ENCODE assay signal across 8 cellular contexts in the genomic region with DNA sequence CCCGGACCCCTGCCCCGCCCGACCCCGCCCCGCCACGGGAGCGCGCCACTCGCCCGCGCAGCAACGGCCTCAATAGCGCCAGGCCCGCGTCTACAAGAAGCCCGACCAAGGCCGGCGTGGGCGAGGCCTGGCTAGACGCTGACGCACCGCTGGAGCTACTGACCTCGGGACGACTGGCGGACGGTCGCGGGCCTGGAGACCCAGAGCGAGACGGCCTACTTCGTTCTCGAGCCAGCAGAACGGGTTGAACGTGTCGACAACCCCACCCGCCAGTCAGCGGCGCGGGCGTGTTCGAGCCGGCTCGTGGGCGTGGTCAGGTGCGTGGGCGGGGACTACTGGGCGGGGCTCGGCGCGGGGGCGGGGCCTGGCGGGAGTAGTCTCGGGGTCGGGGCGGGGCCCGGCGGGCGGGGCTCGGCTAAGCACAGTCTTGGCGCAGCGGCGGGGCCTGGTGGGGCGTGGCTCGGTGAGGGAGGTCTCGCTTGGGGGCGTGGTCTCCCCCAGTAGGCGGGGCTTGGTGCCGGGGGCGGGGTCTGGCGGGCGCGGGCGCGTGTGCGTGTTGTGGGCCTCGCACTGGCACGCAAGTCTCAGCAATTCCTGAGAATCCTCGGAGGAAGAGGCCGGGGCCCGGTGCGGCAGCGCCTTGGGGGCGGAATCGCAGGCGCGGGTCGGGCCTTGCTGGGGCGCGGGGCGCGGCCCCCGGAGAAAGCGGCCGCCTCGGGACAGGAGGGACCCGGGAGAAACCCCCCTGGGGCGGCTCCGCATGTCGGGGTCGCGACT. TPM values are rescaled to one million over a fixed set of nuclear protein-coding genes. Genes with fewer than 3 reads are reported as not detected.
DNase-seq lines count a peak whose midpoint lies in the region; ATAC-seq, FAIRE-seq and TF ChIP-seq lines count a peak whose summit lies in the region.

A gene (minus strand): TSS at position 293 of the 777 bp plus-strand sequence. CDS start 5,080 bp downstream, outside the sequence.

- no peaks in the 10 kb centered on the region for H3K27me3 ChIP-seq in WERI-Rb-1 (ENCODE audit: insufficient read depth, low read depth, severe bottlenecking)
- no peaks in the 10 kb centered on the region for H3K27me3 ChIP-seq in breast epithelium
- H3K27me3 ChIP-seq in small intestine (ENCODE audit: control insufficient read depth in 2 of 2, insufficient read depth in 2 of 2, low read length in 2 of 2), result no peaks in the 10 kb centered on the region

- TF ChIP-seq RAD21 in A549 (conservative IDR thresholded peaks at IDR 0.05 in 1 of 2, IDR thresholded peaks at IDR 0.05 in 1 of 2), result no peak

- H3K4me2 ChIP-seq in A549, result peak within 1 kb of the TSS; percentile 91

- intact Hi-C loops in breast epithelium (cut with DNase I; ENCODE audit: low total_unique reads), result no loop called here

- CTCF ChIA-PET in A549 (lab: Yijun Ruan, JAX), result interaction anchor here (0.8 to 7.4 kb wide), 3 partner anchors 10 to 102 kb away, joined by 3 to 55 read pairs (median 4); no protein-coding TSS in a partner anchor

- TF ChIP-seq POLR2A in A549 (IDR thresholded peaks at IDR 0.05; ENCODE audit: low read length), result peak; percentile 65
- TF ChIP-seq POLR2A in breast epithelium (IDR thresholded peaks at IDR 0.05), result no peak

- H3K4me3 ChIP-seq in A549 (peak within 1 kb of the TSS; percentile 83), WERI-Rb-1 (ENCODE audit: low read depth, low read length) (peak within 1 kb of the TSS; percentile 63), breast epithelium (peak within 1 kb of the TSS; percentile 83 to 88 (median 85)), small intestine (ENCODE audit: low read depth in 1 of 2, low read length in 2 of 2) (peak within 1 kb of the TSS; percentile 65)

- peak; percentile 68 to 78 for ATAC-seq in A549
- peak; percentile 43 for ATAC-seq in GM18868 (IDR thresholded peaks at IDR 0.05; ENCODE audit: unreplicated experiment)
- ATAC-seq in HG03108 (IDR thresholded peaks at IDR 0.05; ENCODE audit: unreplicated experiment), result peak; percentile 47

- H3K27ac ChIP-seq in A549 (peak within 1 kb of the TSS; percentile 97), WERI-Rb-1 (peak within 1 kb of the TSS; percentile 98), breast epithelium (peak within 1 kb of the TSS; percentile 99), small intestine (ENCODE audit: low read depth in 1 of 2, low read length in 1 of 2) (peak within 1 kb of the TSS; percentile 99 to 100)

- DNase-seq in A549 (ENCODE audit: low read depth in 1 of 2, low spot score in 1 of 2) (peak; percentile 80 to 97), NCI-H2196 (lab: John Stamatoyannopoulos, UW; ENCODE audit: unreplicated experiment) (peak; percentile 95), WERI-Rb-1 (peak; percentile 97), breast epithelium (ENCODE audit: low spot score in 2 of 2) (peak; percentile 97 to 99), iPS-NIHi11 (ENCODE audit: low spot score) (peak; percentile 100), small intestine (peak; percentile 95)

- FAIRE-seq in A549 (lab: Jason Lieb, UNC) (no peak), small intestine (lab: Jason Lieb, UNC) (no peak)

- POLR2A ChIA-PET in A549 (lab: Yijun Ruan, JAX), result interaction anchor here (0.6 to 1.9 kb wide), 12 partner anchors 9 to 300 kb away, joined by 3 to 18 read pairs (median 4); a partner anchor contains a TSS

- TF ChIP-seq EP300 in A549 (IDR thresholded peaks at IDR 0.05), result no peak

- H3K36me3 ChIP-seq in WERI-Rb-1, result peaks cover 27% of the 10 kb centered on the region
- H3K36me3 ChIP-seq in breast epithelium, result no peaks in the 10 kb centered on the region
- H3K36me3 ChIP-seq in small intestine (ENCODE audit: control insufficient read depth in 2 of 2, insufficient read depth in 2 of 2, low read length in 2 of 2), result peaks cover 0 to 3% of the 10 kb centered on the region in 2 donors

- TF ChIP-seq CTCF in A549 (IDR thresholded peaks at IDR 0.05), result no peak
- TF ChIP-seq CTCF in WERI-Rb-1 (IDR thresholded peaks at IDR 0.05; ENCODE audit: low read depth, low read length), result no peak
- no peak for TF ChIP-seq CTCF in breast epithelium (IDR thresholded peaks at IDR 0.05)

- no peaks in the 10 kb centered on the region for H3K9me3 ChIP-seq in A549
- no peaks in the 10 kb centered on the region for H3K9me3 ChIP-seq in WERI-Rb-1 (ENCODE audit: severe bottlenecking)
- H3K9me3 ChIP-seq in breast epithelium, result no peaks in the 10 kb centered on the region
- no peaks in the 10 kb centered on the region for H3K9me3 ChIP-seq in small intestine (ENCODE audit: control insufficient read depth, low read depth)

- H3K4me1 ChIP-seq in A549, result peaks cover 15% of the 10 kb centered on the region; the same call in 2 of the 3 replicates
- H3K4me1 ChIP-seq in breast epithelium, result peaks cover 9 to 15% of the 10 kb centered on the region in 2 donors
- peaks cover 3 to 7% of the 10 kb centered on the region in 2 donors for H3K4me1 ChIP-seq in small intestine (ENCODE audit: control insufficient read depth in 2 of 2, insufficient read depth in 1 of 2, low read depth in 1 of 2, low read length in 1 of 2)

- WGBS in A549 (ENCODE audit: missing lambda C conversion rate), result 0% methylated on average over 7 of the region's 101 CpGs
- 1 to 3% (median 1%) methylated on average over 55 to 101 of the region's 101 CpGs for WGBS in small intestine, 3 donors

TF ChIP-seq in A549, 52 proteins besides CTCF, POLR2A, EP300 and RAD21:
- TF ChIP-seq, protein P1, sequence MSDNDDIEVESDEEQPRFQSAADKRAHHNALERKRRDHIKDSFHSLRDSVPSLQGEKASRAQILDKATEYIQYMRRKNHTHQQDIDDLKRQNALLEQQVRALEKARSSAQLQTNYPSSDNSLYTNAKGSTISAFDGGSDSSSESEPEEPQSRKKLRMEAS (IDR thresholded peaks at IDR 0.05), result peak; percentile 70; the same call in 1 of the 2 replicates
- no peak for TF ChIP-seq MYC (IDR thresholded peaks at IDR 0.05; ENCODE audit: borderline replicate concordance, low read length)
- no peak for TF ChIP-seq RCOR1 (IDR thresholded peaks at IDR 0.05; ENCODE audit: low read depth, low read length)
- TF ChIP-seq FOXS1 (CRISPR knock-in tag; IDR thresholded peaks at IDR 0.05), result no peak
- TF ChIP-seq, protein P2, sequence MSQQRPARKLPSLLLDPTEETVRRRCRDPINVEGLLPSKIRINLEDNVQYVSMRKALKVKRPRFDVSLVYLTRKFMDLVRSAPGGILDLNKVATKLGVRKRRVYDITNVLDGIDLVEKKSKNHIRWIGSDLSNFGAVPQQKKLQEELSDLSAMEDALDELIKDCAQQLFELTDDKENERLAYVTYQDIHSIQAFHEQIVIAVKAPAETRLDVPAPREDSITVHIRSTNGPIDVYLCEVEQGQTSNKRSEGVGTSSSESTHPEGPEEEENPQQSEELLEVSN (IDR thresholded peaks at IDR 0.05; ENCODE audit: borderline replicate concordance, low read depth), result peak; percentile 76
- no peak for TF ChIP-seq HOXB13 (CRISPR knock-in tag; IDR thresholded peaks at IDR 0.05; ENCODE audit: low read depth)
- TF ChIP-seq SMC3 (IDR thresholded peaks at IDR 0.05), result no peak
- no peak for TF ChIP-seq FOSL2 (IDR thresholded peaks at IDR 0.05)
- no peak for TF ChIP-seq FOSL2 (CRISPR knock-in tag; IDR thresholded peaks at IDR 0.05)
- peak; percentile 65 for TF ChIP-seq PHF8 (IDR thresholded peaks at IDR 0.05; ENCODE audit: borderline replicate concordance, low read depth)
- TF ChIP-seq JUN (IDR thresholded peaks at IDR 0.05), result peak in 1 of 2 experiments; percentile 92; a peak in 3 of 5 replicates

RNA-seq across cellular contexts. Expression of the gene that starts here (rescaled TPM):
- polyA plus RNA-seq in A549 (2011; rRNA removed), result 85.8 and 108 TPM in 2 replicates
- 179 and 244 TPM in 2 replicates for polyA plus RNA-seq in A549 (2012; cell fraction: cytosol; rRNA removed)
- polyA plus RNA-seq in A549 (2012; cell fraction: nucleus; rRNA removed), result 443 and 610 TPM in 2 replicates
- 131 to 135 TPM (median 135 TPM) in 3 replicates for polyA plus RNA-seq in A549 (2017; fragmentation: RNase III; extraction: RNeasy Plus Mini Kit Qiagen cat#74134 plus additional on column Dnase treatment)
- 52.4 and 83.7 TPM in 2 replicates for polyA minus RNA-seq in A549 (2011; rRNA and poly(A)+ RNA removed)
- total RNA-seq in breast epithelium, result 100 to 1,000 TPM; 139 to 249 (median 209) TPM
- polyA plus RNA-seq in small intestine, result 100 to 1,000 TPM in 2 of 3 donors, 10 to 100 TPM in 1; 81.9 to 120 (median 119) TPM

Comparison
In these comparisons a context has a peak if more than half of its experiments do, and no peak if none do; other contexts are left out.
1. Peak in every context shown above with its lines: DNase-seq, ATAC-seq, H3K4me3 ChIP-seq and H3K27ac ChIP-seq.